In the genomic region with DNA sequence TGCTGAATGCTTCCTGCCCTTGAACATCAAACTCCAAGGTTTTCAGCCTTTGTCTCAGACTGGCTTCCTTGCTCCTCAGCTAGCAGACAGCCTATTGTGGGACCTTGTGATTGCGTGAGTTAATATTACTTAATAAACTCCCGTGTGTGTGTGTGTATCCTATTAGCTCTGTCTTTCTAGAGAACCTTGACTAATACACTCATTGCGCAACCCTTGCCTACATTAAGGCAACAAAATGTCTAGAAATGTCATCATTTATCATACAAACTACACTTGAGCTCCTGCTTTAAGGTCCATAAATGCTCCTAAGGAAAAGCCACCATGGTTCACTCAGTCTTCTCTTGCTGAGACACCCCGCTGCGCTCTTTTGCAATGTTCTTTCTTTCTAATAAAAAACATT, we compare ENCODE assay signal across 2 cellular contexts.
A peak's percentile ranks its signal among the peaks of the same experiment; 100 is the strongest.
TF ChIP-seq lines count a peak whose summit lies in the region.

No MANE protein-coding gene starts in this region.

TF ChIP-seq in HepG2, 621 proteins besides CTCF, POLR2A, EP300 and RAD21:
- TF ChIP-seq ZNF780A (CRISPR knock-in tag; IDR thresholded peaks at IDR 0.05) (no peak), CEBPG (CRISPR knock-in tag; IDR thresholded peaks at IDR 0.05) (0 out of 2 replicates have a peak, but pooled peaks have one; percentile 14), CEBPB (IDR thresholded peaks at IDR 0.05; ENCODE audit: borderline replicate concordance, low read depth, low read length) (peak; percentile 84), ZFP36 (IDR thresholded peaks at IDR 0.05; ENCODE audit: borderline replicate concordance, low read depth, low read length, partially characterized antibody) (no peak), ZFAT (CRISPR knock-in tag; conservative IDR thresholded peaks at IDR 0.05) (no peak)
- TF ChIP-seq, protein P1, sequence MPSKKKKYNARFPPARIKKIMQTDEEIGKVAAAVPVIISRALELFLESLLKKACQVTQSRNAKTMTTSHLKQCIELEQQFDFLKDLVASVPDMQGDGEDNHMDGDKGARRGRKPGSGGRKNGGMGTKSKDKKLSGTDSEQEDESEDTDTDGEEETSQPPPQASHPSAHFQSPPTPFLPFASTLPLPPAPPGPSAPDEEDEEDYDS (CRISPR knock-in tag; IDR thresholded peaks at IDR 0.05) = no peak
- TF ChIP-seq, protein P2, sequence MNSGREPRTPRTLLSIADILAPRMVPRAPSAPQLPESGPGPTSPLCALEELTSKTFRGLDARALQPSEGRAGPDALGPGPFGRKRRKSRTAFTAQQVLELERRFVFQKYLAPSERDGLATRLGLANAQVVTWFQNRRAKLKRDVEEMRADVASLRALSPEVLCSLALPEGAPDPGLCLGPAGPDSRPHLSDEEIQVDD (CRISPR knock-in tag; IDR thresholded peaks at IDR 0.05; ENCODE audit: borderline replicate concordance) = no peak
- TF ChIP-seq, protein P3, sequence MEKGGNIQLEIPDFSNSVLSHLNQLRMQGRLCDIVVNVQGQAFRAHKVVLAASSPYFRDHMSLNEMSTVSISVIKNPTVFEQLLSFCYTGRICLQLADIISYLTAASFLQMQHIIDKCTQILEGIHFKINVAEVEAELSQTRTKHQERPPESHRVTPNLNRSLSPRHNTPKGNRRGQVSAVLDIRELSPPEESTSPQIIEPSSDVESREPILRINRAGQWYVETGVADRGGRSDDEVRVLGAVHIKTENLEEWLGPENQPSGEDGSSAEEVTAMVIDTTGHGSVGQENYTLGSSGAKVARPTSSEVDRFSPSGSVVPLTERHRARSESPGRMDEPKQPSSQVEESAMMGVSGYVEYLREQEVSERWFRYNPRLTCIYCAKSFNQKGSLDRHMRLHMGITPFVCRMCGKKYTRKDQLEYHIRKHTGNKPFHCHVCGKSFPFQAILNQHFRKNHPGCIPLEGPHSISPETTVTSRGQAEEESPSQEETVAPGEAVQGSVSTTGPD (CRISPR knock-in tag; IDR thresholded peaks at IDR 0.05) = no peak

TF ChIP-seq in H1, 55 proteins besides CTCF, POLR2A, EP300 and RAD21:
- TF ChIP-seq NANOG (IDR thresholded peaks at IDR 0.05; ENCODE audit: insufficient read depth, low read depth, low read length, poor library complexity, severe bottlenecking) = no peak
- TF ChIP-seq HDAC2 (IDR thresholded peaks at IDR 0.05; ENCODE audit: borderline replicate concordance in 1 of 2, low read depth in 2 of 2, low read length in 2 of 2) = no peak
- TF ChIP-seq BCL11A (IDR thresholded peaks at IDR 0.05; ENCODE audit: low read depth in 2 of 2, low read length in 2 of 2) = no peak
- peak; percentile 86 for TF ChIP-seq CEBPB (IDR thresholded peaks at IDR 0.05; ENCODE audit: low read depth, low read length)
- TF ChIP-seq TEAD4 (IDR thresholded peaks at IDR 0.05; ENCODE audit: low read depth, low read length) = no peak
- no peak for TF ChIP-seq SAP30 (IDR thresholded peaks at IDR 0.05; ENCODE audit: insufficient read depth, insufficient replicate concordance, low read length)
